Comparison of ENCODE assay signal across 26 cellular contexts in the genomic region with DNA sequence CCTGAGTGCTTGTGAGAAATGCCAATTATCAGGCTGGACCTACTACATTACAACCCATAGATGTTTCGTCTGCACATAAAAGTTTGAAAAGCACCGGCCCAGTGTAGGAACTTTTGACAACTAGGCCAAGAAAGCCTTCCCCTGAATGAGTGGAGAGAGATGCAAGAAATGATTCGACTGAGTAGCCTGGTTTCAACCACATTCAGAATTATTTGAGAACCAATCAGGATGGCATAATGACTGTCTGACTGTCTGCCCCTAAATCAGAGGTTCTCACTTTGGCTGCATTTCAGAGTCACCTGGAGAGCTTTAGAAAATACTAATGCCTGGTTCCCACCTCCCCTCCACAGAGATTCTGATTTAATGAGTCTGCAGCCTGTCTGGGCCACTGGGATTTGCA.
"Had no signal": no experiment of that assay in that cellular context is flagged by ENCODE, and none has a peak within 500 bp of the region (broad histone marks: within the 10 kb centered on the region; RNA-seq: fewer than 3 reads in every experiment).

No MANE protein-coding gene starts in this region.

- H3K4me3 Mint-ChIP-seq: activated CD4-positive, alpha-beta T cell treated with anti-CD3 and anti-CD28 coated beads, Interleukin-2, amount 10 ng/mL, durations not matched to agents 24 days and 14 days; activated CD8-positive, alpha-beta memory T cell treated with anti-CD3 and anti-CD28 coated beads, Interleukin-2, amount 10 ng/mL, durations not matched to agents 7 days and 5 days; activated naive CD4-positive, alpha-beta T cell treated with anti-CD3 and anti-CD28 coated beads for 36 hours; activated naive CD8-positive, alpha-beta T cell; activated T-cell treated with anti-CD3 and anti-CD28 coated beads, Interleukin-2, amount 50 U/mL, for 24 hours; activated T-helper 17 cell treated with anti-CD3 and anti-CD28 coated beads, Interleukin-2, amount 50 U/mL, for 72 hours; brain; central memory CD8-positive, alpha-beta T cell; T-helper 1 cell treated with Interleukin-12 subunit alpha and Interleukin-12 subunit beta and Interleukin-4 antibody, amounts not matched to agents 30 μg/mL and 1 μg/mL, for 36 hours had no signal

- FAIRE-seq: K562 had no signal

- H3K4me3 ChIP-seq: K562 had no signal

- DNase-seq: activated CD4-positive, alpha-beta T cell treated with anti-CD3 and anti-CD28 coated beads, Interleukin-2, amount 10 ng/mL, durations not matched to agents 24 days and 14 days; activated CD4-positive, alpha-beta T cell treated with anti-CD3 and anti-CD28 coated beads, Interleukin-2, amount 50 U/mL, for 48 hours; activated CD4-positive, CD25-positive, alpha-beta regulatory T cell treated with anti-CD3 and anti-CD28 coated beads, Interleukin-2, amount 50 U/mL, for 72 hours; activated CD8-positive, alpha-beta memory T cell treated with anti-CD3 and anti-CD28 coated beads, Interleukin-2, amount 10 ng/mL, durations not matched to agents 7 days and 5 days; activated gamma-delta T cell; activated naive CD4-positive, alpha-beta T cell treated with anti-CD3 and anti-CD28 coated beads for 36 hours; activated T-cell treated with anti-CD3 and anti-CD28 coated beads, Interleukin-2, amount 50 U/mL, for 24 hours; amygdala; Karpas-422; NCI-H1048; NCI-H146; NCI-H187 treated with DMSO at 0.1 percent for 48 hours; NCI-H2107; NCI-H2171 treated with DMSO at 0.1 percent for 48 hours; NCI-H226; NCI-H526; OCI-M1; SHP77 had no signal

- H3K27ac ChIP-seq: RWPE1 had no signal

- ATAC-seq: activated CD8-positive, alpha-beta memory T cell treated with anti-CD3 and anti-CD28 coated beads, Interleukin-2, amount 10 ng/mL, durations not matched to agents 7 days and 5 days; activated T-helper 17 cell treated with anti-CD3 and anti-CD28 coated beads, Interleukin-2, amount 50 U/mL, for 72 hours; K562; Panc1 had no signal

- H3K27me3 Mint-ChIP-seq: activated naive CD8-positive, alpha-beta T cell; activated T-cell treated with anti-CD3 and anti-CD28 coated beads, Interleukin-2, amount 50 U/mL, for 24 hours; activated T-helper 17 cell treated with anti-CD3 and anti-CD28 coated beads, Interleukin-2, amount 50 U/mL, for 72 hours; central memory CD8-positive, alpha-beta T cell had no signal

- H3K27ac Mint-ChIP-seq: activated CD4-positive, alpha-beta T cell treated with anti-CD3 and anti-CD28 coated beads, Interleukin-2, amount 10 ng/mL, durations not matched to agents 24 days and 14 days; activated CD8-positive, alpha-beta memory T cell treated with anti-CD3 and anti-CD28 coated beads, Interleukin-2, amount 10 ng/mL, durations not matched to agents 7 days and 5 days; activated naive CD4-positive, alpha-beta T cell treated with anti-CD3 and anti-CD28 coated beads for 36 hours; activated naive CD8-positive, alpha-beta T cell; activated T-cell treated with anti-CD3 and anti-CD28 coated beads, Interleukin-2, amount 50 U/mL, for 24 hours; activated T-helper 17 cell treated with anti-CD3 and anti-CD28 coated beads, Interleukin-2, amount 50 U/mL, for 72 hours; brain; T-helper 1 cell treated with Interleukin-12 subunit alpha and Interleukin-12 subunit beta and Interleukin-4 antibody, amounts not matched to agents 30 μg/mL and 1 μg/mL, for 36 hours had no signal
